ENCODE assay signal across 8 cellular contexts in genomic region chr20:36792422-36792821, GRCh38. TPM values are rescaled to one million over a fixed set of nuclear protein-coding genes. Genes with fewer than 3 reads are reported as not detected.
A peak's percentile ranks its signal among the peaks of the same experiment; 100 is the strongest.
DNase-seq lines count a peak whose midpoint lies in the region; ATAC-seq and TF ChIP-seq lines count a peak whose summit lies in the region.

No MANE protein-coding gene starts in this region.

- no peak overlapping the region for H3K27ac ChIP-seq in right atrium auricular region

- DNase-seq in Right ventricle myocardium superior, result peak; percentile 53
- DNase-seq in right atrium auricular region (ENCODE audit: low spot score), result no peak
- DNase-seq in NCI-H2227 treated with DMSO at 0.1 percent for 48 hours (lab: John Stamatoyannopoulos, UW), result peak; percentile 42
- peak; percentile 86 for DNase-seq in cerebellar cortex (ENCODE audit: low spot score)
- DNase-seq in mucosa of descending colon, result peak in 1 of 3 donors; percentile 25
- DNase-seq in NCI-H2081 treated with DMSO at 0.1 percent for 48 hours (lab: John Stamatoyannopoulos, UW), result no peak

- H3K4me3 ChIP-seq in right atrium auricular region (no peak overlapping the region), mucosa of descending colon (no peak overlapping the region)

- no peaks in the 10 kb centered on the region for H3K27me3 ChIP-seq in right atrium auricular region

- intact Hi-C loops in Right ventricle myocardium superior (cut with DNase I), result no loop called here
- intact Hi-C loops in mucosa of descending colon (cut with DNase I, micrococcal nuclease), result no loop called here

- TF ChIP-seq CTCF in right atrium auricular region (IDR thresholded peaks at IDR 0.05), result peak in 1 of 2 donors; percentile 45
- no peak for TF ChIP-seq CTCF in mucosa of descending colon (IDR thresholded peaks at IDR 0.05)

- no peaks in the 10 kb centered on the region for H3K9me3 ChIP-seq in right atrium auricular region
- H3K9me3 ChIP-seq in mucosa of descending colon, result no peaks in the 10 kb centered on the region

- H3K36me3 ChIP-seq in right atrium auricular region (peaks cover 54% of the 10 kb centered on the region), mucosa of descending colon (ENCODE audit: low read depth) (no peaks in the 10 kb centered on the region)

- H3K4me1 ChIP-seq in right atrium auricular region (no peaks in the 10 kb centered on the region), mucosa of descending colon (ENCODE audit: low read depth) (no peaks in the 10 kb centered on the region)

- peak; percentile 48 for ATAC-seq in Right ventricle myocardium superior (ENCODE audit: poor library complexity)
- peak; percentile 46 for ATAC-seq in mucosa of descending colon
- no peak for ATAC-seq in GM18870 (IDR thresholded peaks at IDR 0.05; ENCODE audit: unreplicated experiment)
- no peak for ATAC-seq in GM18502 (IDR thresholded peaks at IDR 0.05; ENCODE audit: poor library complexity, unreplicated experiment)

RNA-seq across cellular contexts. Expression of gene DSN1, which starts 18.9 kb away (rescaled TPM):
- total RNA-seq in Right ventricle myocardium superior (3.5 TPM), right atrium auricular region (1 to 10 TPM; 3.1 to 6.3 TPM), mucosa of descending colon (10 to 100 TPM in 1 of 3 donors, 1 to 10 TPM in 2; 7.8 to 11.3 (median 7.9) TPM)

RNA-seq across cellular contexts. Expression of gene NDRG3, which starts 46.5 kb away (rescaled TPM):
- total RNA-seq in Right ventricle myocardium superior (27.5 TPM), right atrium auricular region (10 to 100 TPM; 19.7 to 33.9 TPM), mucosa of descending colon (10 to 100 TPM; 23.5 to 50.9 (median 26.1) TPM)

Comparison
In these comparisons a context has a peak if more than half of its experiments do, and no peak if none do; other contexts are left out.
1. DNase-seq: peak in Right ventricle myocardium superior (single experiment), NCI-H2227 treated with DMSO at 0.1 percent for 48 hours (single experiment) and cerebellar cortex (single experiment); none in right atrium auricular region (single experiment) and NCI-H2081 treated with DMSO at 0.1 percent for 48 hours (single experiment).
2. ATAC-seq: peak in Right ventricle myocardium superior (single experiment) and mucosa of descending colon (single experiment); none in GM18870 (single experiment) and GM18502 (single experiment).